ENCODE assay signal across 1 cellular context in genomic region chr5:32312194-32312681, GRCh38.
TF ChIP-seq lines count a peak whose summit lies in the region.

No MANE protein-coding gene starts in this region.

TF ChIP-seq in HepG2, 621 proteins besides CTCF, POLR2A, EP300 and RAD21 (continued from another document and continues in another):
- TF ChIP-seq NFIC (IDR thresholded peaks at IDR 0.05; ENCODE audit: low read length) (no peak), NFAT5 (CRISPR knock-in tag; IDR thresholded peaks at IDR 0.05) (0 out of 2 replicates have a peak, but pooled peaks have one; percentile 42), ZBTB40 (IDR thresholded peaks at IDR 0.05) (no peak), ZBTB40 (CRISPR knock-in tag; IDR thresholded peaks at IDR 0.05) (peak; percentile 26; the same call in 1 of the 2 replicates), PCBP1 (IDR thresholded peaks at IDR 0.05; ENCODE audit: borderline replicate concordance, low read depth, low read length) (0 out of 2 replicates have a peak, but pooled peaks have one; percentile 41), IRF2 (CRISPR knock-in tag; IDR thresholded peaks at IDR 0.05) (0 out of 2 replicates have a peak, but pooled peaks have one; percentile 12), ZNF333 (CRISPR knock-in tag; IDR thresholded peaks at IDR 0.05; ENCODE audit: borderline replicate concordance) (no peak), ZNF432 (CRISPR knock-in tag; IDR thresholded peaks at IDR 0.05; ENCODE audit: borderline replicate concordance) (no peak), E2F1 (CRISPR knock-in tag; IDR thresholded peaks at IDR 0.05) (0 out of 2 replicates have a peak, but pooled peaks have one; percentile 34), ZSCAN5A (CRISPR knock-in tag; IDR thresholded peaks at IDR 0.05; ENCODE audit: borderline replicate concordance) (0 out of 2 replicates have a peak, but pooled peaks have one; percentile 7), SMYD3 (CRISPR knock-in tag; IDR thresholded peaks at IDR 0.05) (no peak), DZIP1 (CRISPR knock-in tag; IDR thresholded peaks at IDR 0.05) (0 out of 2 replicates have a peak, but pooled peaks have one; percentile 17), CENPBD1 (CRISPR knock-in tag; IDR thresholded peaks at IDR 0.05; ENCODE audit: borderline replicate concordance, low read depth) (no peak), ELK4 (CRISPR knock-in tag; IDR thresholded peaks at IDR 0.05; ENCODE audit: borderline replicate concordance) (no peak), DNMT3B (CRISPR knock-in tag; conservative IDR thresholded peaks at IDR 0.05) (no peak)
